ENCODE assay signal across 2 cellular contexts in genomic region chr13:80668452-80668851, GRCh38.
A peak's percentile ranks its signal among the peaks of the same experiment; 100 is the strongest.
TF ChIP-seq lines count a peak whose summit lies in the region.

No MANE protein-coding gene starts in this region.

TF ChIP-seq in GM23338, 12 proteins besides CTCF, POLR2A, EP300 and RAD21:
- TF ChIP-seq REST (IDR thresholded peaks at IDR 0.05; ENCODE audit: unreplicated experiment): no peak
- TF ChIP-seq POLR2AphosphoS5 (IDR thresholded peaks at IDR 0.05; ENCODE audit: low read depth): no peak
- TF ChIP-seq ZNF331 (CRISPR knock-in tag; IDR thresholded peaks at IDR 0.05; ENCODE audit: low read depth): no peak
TF ChIP-seq in GM23338: peak in this region for 0.

TF ChIP-seq in GM12878, 131 proteins besides CTCF, POLR2A, EP300 and RAD21:
- no peak for TF ChIP-seq NR2C2 (IDR thresholded peaks at IDR 0.05; ENCODE audit: borderline replicate concordance, control insufficient read depth, insufficient read length, low read depth)
- TF ChIP-seq ZSCAN29 (IDR thresholded peaks at IDR 0.05): no peak
- no peak for TF ChIP-seq MYC (IDR thresholded peaks at IDR 0.05; ENCODE audit: insufficient read depth, insufficient read length, insufficient replicate concordance, low read length, severe bottlenecking)
- TF ChIP-seq IKZF1 (conservative IDR thresholded peaks at IDR 0.05): 0 out of 2 replicates have a peak, but pooled peaks have one; percentile 13
- TF ChIP-seq BRCA1 (IDR thresholded peaks at IDR 0.05; ENCODE audit: low read depth, low read length): no peak
- TF ChIP-seq CEBPZ (IDR thresholded peaks at IDR 0.05; ENCODE audit: low read depth, low read length): no peak
- no peak for TF ChIP-seq ZNF384 (IDR thresholded peaks at IDR 0.05; ENCODE audit: borderline replicate concordance, low read depth, low read length)
